ENCODE assay signal across 10 cellular contexts in genomic region chr1:59272507-59272906, GRCh38. TPM values are rescaled to one million over a fixed set of nuclear protein-coding genes. Genes with fewer than 3 reads are reported as not detected.
DNase-seq lines count a peak whose midpoint lies in the region; ATAC-seq, FAIRE-seq and TF ChIP-seq lines count a peak whose summit lies in the region.
"Had no signal": no experiment of that assay in that cellular context is flagged by ENCODE, and none has a peak within 500 bp of the region (broad histone marks: within the 10 kb centered on the region; RNA-seq: fewer than 3 reads in every experiment).

No MANE protein-coding gene starts in this region.

- FAIRE-seq in D721Med (lab: Jason Lieb, UNC) = no peak
- FAIRE-seq: colon had no signal

- TF ChIP-seq CTCF in osteoblast (IDR thresholded peaks at IDR 0.05; ENCODE audit: extremely low read depth, low read depth, low read length) = no peak
- no peak for TF ChIP-seq CTCF in D721Med (IDR thresholded peaks at IDR 0.05; ENCODE audit: insufficient read depth, missing control alignments)

- no peak overlapping the region for H3K4me3 ChIP-seq in osteoblast (ENCODE audit: insufficient read depth, low read length)
- H3K4me3 ChIP-seq: SJSA1 had no signal

- no peaks in the 10 kb centered on the region for H3K36me3 ChIP-seq in osteoblast (ENCODE audit: insufficient read depth, low read length)
- H3K36me3 ChIP-seq: SJSA1 had no signal

- peak; percentile 54 for ATAC-seq in GM18517 (IDR thresholded peaks at IDR 0.05; ENCODE audit: unreplicated experiment)
- ATAC-seq in HG02571 (IDR thresholded peaks at IDR 0.05; ENCODE audit: unreplicated experiment) = peak; percentile 79

- peaks cover 18% of the 10 kb centered on the region for H3K27me3 Mint-ChIP-seq in activated T-helper 1 cell treated with anti-CD3 and anti-CD28 coated beads, Interleukin-12 subunit alpha, Interleukin-12 subunit beta, Interleukin-2, Interleukin-4 antibody, amounts not matched to agents 30 ng/mL and 10 ng/mL and 1 ng/mL, durations not matched to agents 14 hours and 24 hours and 36 hours (ENCODE audit: insufficient read depth)

- peaks cover 14% of the 10 kb centered on the region for H3K4me1 ChIP-seq in osteoblast (ENCODE audit: insufficient read depth, low read length)

- H3K9me3 ChIP-seq in osteoblast (ENCODE audit: low read depth, low read length) = no peaks in the 10 kb centered on the region
- H3K9me3 ChIP-seq: SJSA1 had no signal

- H3K4me3 Mint-ChIP-seq in activated T-helper 1 cell treated with anti-CD3 and anti-CD28 coated beads, Interleukin-12 subunit alpha, Interleukin-12 subunit beta, Interleukin-2, Interleukin-4 antibody, amounts not matched to agents 30 ng/mL and 10 ng/mL and 1 ng/mL, durations not matched to agents 14 hours and 24 hours and 36 hours = no peak overlapping the region

- no peaks in the 10 kb centered on the region for H3K27me3 ChIP-seq in osteoblast (ENCODE audit: insufficient read depth, low read length)
- H3K27me3 ChIP-seq: SJSA1 had no signal

- no peak for DNase-seq in activated T-helper 1 cell treated with anti-CD3 and anti-CD28 coated beads, Interleukin-12 subunit alpha, Interleukin-12 subunit beta, Interleukin-2, Interleukin-4 antibody, amounts not matched to agents 30 ng/mL and 10 ng/mL and 1 ng/mL, durations not matched to agents 14 hours and 24 hours and 36 hours (ENCODE audit: low spot score)
- DNase-seq in osteoblast (ENCODE audit: insufficient read length, low spot score, missing footprints) (peak; percentile 83), NCI-H446 (lab: John Stamatoyannopoulos, UW) (no peak), D721Med (ENCODE audit: insufficient read length, low spot score) (no peak), KG1 (lab: John Stamatoyannopoulos, UW) (no peak)
- no peak for DNase-seq in stimulated activated CD4-positive, alpha-beta T cell treated with anti-CD3 and anti-CD28 coated beads, Interleukin-1b, Interleukin-23, amount 100 ng/mL, for 48 hours

- peak overlapping the region; percentile 29 for H3K27ac ChIP-seq in osteoblast (ENCODE audit: low read depth, low read length)
- H3K27ac ChIP-seq: SJSA1 had no signal

- peaks cover 33% of the 10 kb centered on the region for H3K4me1 Mint-ChIP-seq in activated T-helper 1 cell treated with anti-CD3 and anti-CD28 coated beads, Interleukin-12 subunit alpha, Interleukin-12 subunit beta, Interleukin-2, Interleukin-4 antibody, amounts not matched to agents 30 ng/mL and 10 ng/mL and 1 ng/mL, durations not matched to agents 14 hours and 24 hours and 36 hours (ENCODE audit: low read depth)

- peaks cover 8% of the 10 kb centered on the region for H3K36me3 Mint-ChIP-seq in activated T-helper 1 cell treated with anti-CD3 and anti-CD28 coated beads, Interleukin-12 subunit alpha, Interleukin-12 subunit beta, Interleukin-2, Interleukin-4 antibody, amounts not matched to agents 30 ng/mL and 10 ng/mL and 1 ng/mL, durations not matched to agents 14 hours and 24 hours and 36 hours (ENCODE audit: low read depth)

- intact Hi-C loops in activated T-helper 1 cell treated with anti-CD3 and anti-CD28 coated beads, Interleukin-12 subunit alpha, Interleukin-12 subunit beta, Interleukin-2, Interleukin-4 antibody, amounts not matched to agents 30 ng/mL and 10 ng/mL and 1 ng/mL, durations not matched to agents 14 hours and 24 hours and 36 hours (cut with micrococcal nuclease) = no loop called here

- no peaks in the 10 kb centered on the region for H3K79me2 ChIP-seq in osteoblast (ENCODE audit: insufficient read depth, low read length)

- H4K20me1 ChIP-seq in osteoblast (ENCODE audit: insufficient read depth, low read length) = no peaks in the 10 kb centered on the region

- peaks cover 11% of the 10 kb centered on the region for H3K9me3 Mint-ChIP-seq in activated T-helper 1 cell treated with anti-CD3 and anti-CD28 coated beads, Interleukin-12 subunit alpha, Interleukin-12 subunit beta, Interleukin-2, Interleukin-4 antibody, amounts not matched to agents 30 ng/mL and 10 ng/mL and 1 ng/mL, durations not matched to agents 14 hours and 24 hours and 36 hours

- H2AFZ ChIP-seq in osteoblast (ENCODE audit: low read length) = no peak overlapping the region

- H3K27ac Mint-ChIP-seq in activated T-helper 1 cell treated with anti-CD3 and anti-CD28 coated beads, Interleukin-12 subunit alpha, Interleukin-12 subunit beta, Interleukin-2, Interleukin-4 antibody, amounts not matched to agents 30 ng/mL and 10 ng/mL and 1 ng/mL, durations not matched to agents 14 hours and 24 hours and 36 hours = peak overlapping the region; percentile 42

- peak overlapping the region; percentile 41 for H3K4me2 ChIP-seq in osteoblast (ENCODE audit: insufficient read depth, low read length)

RNA-seq across cellular contexts. Expression of gene FGGY, which starts 24.4 kb away (rescaled TPM):
- total RNA-seq in activated T-helper 1 cell treated with anti-CD3 and anti-CD28 coated beads, Interleukin-12 subunit alpha, Interleukin-12 subunit beta, Interleukin-2, Interleukin-4 antibody, amounts not matched to agents 30 ng/mL and 10 ng/mL and 1 ng/mL, durations not matched to agents 14 hours and 24 hours and 36 hours = 7.1 and 8.2 TPM in 2 replicates
- total RNA-seq in osteoblast = 17.1 and 24.6 TPM in 2 replicates
